In genomic region chr1:66326867-66327266, GRCh38 we compare ENCODE assay signal across 18 cellular contexts.
"Had no signal": no experiment of that assay in that cellular context is flagged by ENCODE, and none has a peak within 500 bp of the region (broad histone marks: within the 10 kb centered on the region; RNA-seq: fewer than 3 reads in every experiment).

No MANE protein-coding gene starts in this region.

- ATAC-seq: activated CD8-positive, alpha-beta T cell treated with anti-CD3 and anti-CD28 coated beads, Interleukin-2, amount 10 ng/mL, durations not matched to agents 7 days and 5 days; mucosa of descending colon; naive thymus-derived CD4-positive, alpha-beta T cell; stimulated activated naive CD8-positive, alpha-beta T cell treated with anti-CD3 and anti-CD28 coated beads, Interleukin-15, Interleukin-2, amounts not matched to agents 100 U/mL and 50 U/mL, for 24 hours had no signal

- H3K27ac ChIP-seq: esophagus muscularis mucosa, tibial artery had no signal

- FAIRE-seq: endothelial cell of umbilical vein had no signal

- H3K36me3 ChIP-seq: esophagus muscularis mucosa, tibial artery had no signal

- H3K27me3 ChIP-seq: esophagus muscularis mucosa, tibial artery had no signal

- H3K4me3 ChIP-seq: esophagus muscularis mucosa, mucosa of descending colon, tibial artery had no signal

- DNase-seq: activated CD4-positive, alpha-beta T cell treated with anti-CD3 and anti-CD28 coated beads, Interleukin-2, amount 10 ng/mL, durations not matched to agents 7 days and 5 days; activated CD8-positive, alpha-beta memory T cell treated with anti-CD3 and anti-CD28 coated beads, Interleukin-2, amount 50 U/mL, for 4 hours; activated CD8-positive, alpha-beta T cell treated with anti-CD3 and anti-CD28 coated beads, Interleukin-2, amount 10 ng/mL, durations not matched to agents 7 days and 5 days; activated effector memory CD4-positive, alpha-beta T cell treated with Interleukin-2 at 50 U/mL for 16 hours; activated naive CD4-positive, alpha-beta T cell treated with anti-CD3 and anti-CD28 coated beads, Interleukin-2, amount 50 U/mL, for 16 hours; activated T-cell treated with anti-CD3 and anti-CD28 coated beads, Interleukin-2, amount 50 U/mL, for 48 hours; effector memory CD4-positive, alpha-beta T cell; mesenchymal stem cell; mucosa of descending colon; naive thymus-derived CD4-positive, alpha-beta T cell; retina; stimulated activated CD4-positive, alpha-beta T cell treated with anti-CD3 and anti-CD28 coated beads, Interleukin-2, amount 100 ng/mL, for 24 hours; stimulated activated naive CD8-positive, alpha-beta T cell treated with anti-CD3 and anti-CD28 coated beads, Interleukin-15, Interleukin-2, amounts not matched to agents 100 U/mL and 50 U/mL, for 24 hours; substantia nigra; T1000; tibial artery had no signal

- H3K9me3 ChIP-seq: esophagus muscularis mucosa, mucosa of descending colon, tibial artery had no signal
